Comparison of ENCODE assay signal across 1 cellular context in the genomic region with DNA sequence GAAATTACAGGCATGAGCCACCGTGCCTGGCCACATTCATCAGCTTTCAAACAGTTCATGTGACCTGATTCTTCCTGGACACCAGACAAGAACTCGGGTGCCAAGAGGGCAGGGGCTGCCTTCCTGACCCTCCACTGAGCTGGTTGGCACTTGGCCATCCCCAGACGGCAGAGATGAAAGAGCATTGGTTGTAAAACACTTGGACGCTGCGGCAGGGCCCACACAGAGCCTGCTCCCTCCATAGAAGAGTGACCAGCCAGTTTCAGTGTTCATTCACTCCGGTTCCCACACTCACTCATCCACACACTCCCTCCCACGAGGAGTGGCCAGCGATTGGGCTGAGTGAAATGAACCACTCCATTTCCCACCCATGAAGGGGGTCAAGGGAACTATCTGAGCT.
TF ChIP-seq lines count a peak whose summit lies in the region.

No MANE protein-coding gene starts in this region.

TF ChIP-seq in H1, 55 proteins besides CTCF, POLR2A, EP300 and RAD21:
- TF ChIP-seq BACH1 (IDR thresholded peaks at IDR 0.05; ENCODE audit: low read length) (no peak), SIN3A (conservative IDR thresholded peaks at IDR 0.05 in 1 of 2, IDR thresholded peaks at IDR 0.05 in 1 of 2; ENCODE audit: low read depth in 1 of 2, low read length in 2 of 2) (no peak), HDAC2 (IDR thresholded peaks at IDR 0.05; ENCODE audit: borderline replicate concordance in 1 of 2, low read depth in 2 of 2, low read length in 2 of 2) (no peak), PHF8 (conservative IDR thresholded peaks at IDR 0.05; ENCODE audit: low read depth, low read length) (no peak), GTF2F1 (IDR thresholded peaks at IDR 0.05; ENCODE audit: borderline replicate concordance, low read depth, low read length) (no peak), CTBP2 (IDR thresholded peaks at IDR 0.05; ENCODE audit: borderline replicate concordance, insufficient read depth, insufficient read length, low read length) (no peak), JUN (IDR thresholded peaks at IDR 0.05; ENCODE audit: low read depth, low read length) (no peak), CHD1 (IDR thresholded peaks at IDR 0.05; ENCODE audit: low read depth, low read length) (no peak), HDAC6 (IDR thresholded peaks at IDR 0.05; ENCODE audit: low read depth, low read length) (no peak), KDM4A (IDR thresholded peaks at IDR 0.05; ENCODE audit: low read depth, low read length, severe bottlenecking) (no peak), GABPA (IDR thresholded peaks at IDR 0.05; ENCODE audit: borderline replicate concordance, insufficient read depth, low read length) (no peak), TAF7 (optimal IDR thresholded peaks at IDR 0.05; ENCODE audit: borderline replicate concordance, low read depth, low read length) (no peak), POLR2AphosphoS5 (IDR thresholded peaks at IDR 0.05; ENCODE audit: low read depth, low read length) (no peak), SIX5 (IDR thresholded peaks at IDR 0.05; ENCODE audit: low read depth, low read length) (no peak), RFX5 (IDR thresholded peaks at IDR 0.05; ENCODE audit: borderline replicate concordance, low read depth, low read length) (no peak), RXRA (IDR thresholded peaks at IDR 0.05; ENCODE audit: insufficient read depth, low read depth, low read length) (no peak)
- TF ChIP-seq, protein P1, sequence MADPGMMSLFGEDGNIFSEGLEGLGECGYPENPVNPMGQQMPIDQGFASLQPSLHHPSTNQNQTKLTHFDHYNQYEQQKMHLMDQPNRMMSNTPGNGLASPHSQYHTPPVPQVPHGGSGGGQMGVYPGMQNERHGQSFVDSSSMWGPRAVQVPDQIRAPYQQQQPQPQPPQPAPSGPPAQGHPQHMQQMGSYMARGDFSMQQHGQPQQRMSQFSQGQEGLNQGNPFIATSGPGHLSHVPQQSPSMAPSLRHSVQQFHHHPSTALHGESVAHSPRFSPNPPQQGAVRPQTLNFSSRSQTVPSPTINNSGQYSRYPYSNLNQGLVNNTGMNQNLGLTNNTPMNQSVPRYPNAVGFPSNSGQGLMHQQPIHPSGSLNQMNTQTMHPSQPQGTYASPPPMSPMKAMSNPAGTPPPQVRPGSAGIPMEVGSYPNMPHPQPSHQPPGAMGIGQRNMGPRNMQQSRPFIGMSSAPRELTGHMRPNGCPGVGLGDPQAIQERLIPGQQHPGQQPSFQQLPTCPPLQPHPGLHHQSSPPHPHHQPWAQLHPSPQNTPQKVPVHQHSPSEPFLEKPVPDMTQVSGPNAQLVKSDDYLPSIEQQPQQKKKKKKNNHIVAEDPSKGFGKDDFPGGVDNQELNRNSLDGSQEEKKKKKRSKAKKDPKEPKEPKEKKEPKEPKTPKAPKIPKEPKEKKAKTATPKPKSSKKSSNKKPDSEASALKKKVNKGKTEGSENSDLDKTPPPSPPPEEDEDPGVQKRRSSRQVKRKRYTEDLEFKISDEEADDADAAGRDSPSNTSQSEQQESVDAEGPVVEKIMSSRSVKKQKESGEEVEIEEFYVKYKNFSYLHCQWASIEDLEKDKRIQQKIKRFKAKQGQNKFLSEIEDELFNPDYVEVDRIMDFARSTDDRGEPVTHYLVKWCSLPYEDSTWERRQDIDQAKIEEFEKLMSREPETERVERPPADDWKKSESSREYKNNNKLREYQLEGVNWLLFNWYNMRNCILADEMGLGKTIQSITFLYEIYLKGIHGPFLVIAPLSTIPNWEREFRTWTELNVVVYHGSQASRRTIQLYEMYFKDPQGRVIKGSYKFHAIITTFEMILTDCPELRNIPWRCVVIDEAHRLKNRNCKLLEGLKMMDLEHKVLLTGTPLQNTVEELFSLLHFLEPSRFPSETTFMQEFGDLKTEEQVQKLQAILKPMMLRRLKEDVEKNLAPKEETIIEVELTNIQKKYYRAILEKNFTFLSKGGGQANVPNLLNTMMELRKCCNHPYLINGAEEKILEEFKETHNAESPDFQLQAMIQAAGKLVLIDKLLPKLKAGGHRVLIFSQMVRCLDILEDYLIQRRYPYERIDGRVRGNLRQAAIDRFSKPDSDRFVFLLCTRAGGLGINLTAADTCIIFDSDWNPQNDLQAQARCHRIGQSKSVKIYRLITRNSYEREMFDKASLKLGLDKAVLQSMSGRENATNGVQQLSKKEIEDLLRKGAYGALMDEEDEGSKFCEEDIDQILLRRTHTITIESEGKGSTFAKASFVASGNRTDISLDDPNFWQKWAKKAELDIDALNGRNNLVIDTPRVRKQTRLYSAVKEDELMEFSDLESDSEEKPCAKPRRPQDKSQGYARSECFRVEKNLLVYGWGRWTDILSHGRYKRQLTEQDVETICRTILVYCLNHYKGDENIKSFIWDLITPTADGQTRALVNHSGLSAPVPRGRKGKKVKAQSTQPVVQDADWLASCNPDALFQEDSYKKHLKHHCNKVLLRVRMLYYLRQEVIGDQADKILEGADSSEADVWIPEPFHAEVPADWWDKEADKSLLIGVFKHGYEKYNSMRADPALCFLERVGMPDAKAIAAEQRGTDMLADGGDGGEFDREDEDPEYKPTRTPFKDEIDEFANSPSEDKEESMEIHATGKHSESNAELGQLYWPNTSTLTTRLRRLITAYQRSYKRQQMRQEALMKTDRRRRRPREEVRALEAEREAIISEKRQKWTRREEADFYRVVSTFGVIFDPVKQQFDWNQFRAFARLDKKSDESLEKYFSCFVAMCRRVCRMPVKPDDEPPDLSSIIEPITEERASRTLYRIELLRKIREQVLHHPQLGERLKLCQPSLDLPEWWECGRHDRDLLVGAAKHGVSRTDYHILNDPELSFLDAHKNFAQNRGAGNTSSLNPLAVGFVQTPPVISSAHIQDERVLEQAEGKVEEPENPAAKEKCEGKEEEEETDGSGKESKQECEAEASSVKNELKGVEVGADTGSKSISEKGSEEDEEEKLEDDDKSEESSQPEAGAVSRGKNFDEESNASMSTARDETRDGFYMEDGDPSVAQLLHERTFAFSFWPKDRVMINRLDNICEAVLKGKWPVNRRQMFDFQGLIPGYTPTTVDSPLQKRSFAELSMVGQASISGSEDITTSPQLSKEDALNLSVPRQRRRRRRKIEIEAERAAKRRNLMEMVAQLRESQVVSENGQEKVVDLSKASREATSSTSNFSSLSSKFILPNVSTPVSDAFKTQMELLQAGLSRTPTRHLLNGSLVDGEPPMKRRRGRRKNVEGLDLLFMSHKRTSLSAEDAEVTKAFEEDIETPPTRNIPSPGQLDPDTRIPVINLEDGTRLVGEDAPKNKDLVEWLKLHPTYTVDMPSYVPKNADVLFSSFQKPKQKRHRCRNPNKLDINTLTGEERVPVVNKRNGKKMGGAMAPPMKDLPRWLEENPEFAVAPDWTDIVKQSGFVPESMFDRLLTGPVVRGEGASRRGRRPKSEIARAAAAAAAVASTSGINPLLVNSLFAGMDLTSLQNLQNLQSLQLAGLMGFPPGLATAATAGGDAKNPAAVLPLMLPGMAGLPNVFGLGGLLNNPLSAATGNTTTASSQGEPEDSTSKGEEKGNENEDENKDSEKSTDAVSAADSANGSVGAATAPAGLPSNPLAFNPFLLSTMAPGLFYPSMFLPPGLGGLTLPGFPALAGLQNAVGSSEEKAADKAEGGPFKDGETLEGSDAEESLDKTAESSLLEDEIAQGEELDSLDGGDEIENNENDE (IDR thresholded peaks at IDR 0.05; ENCODE audit: insufficient replicate concordance, low read length), result no peak
- TF ChIP-seq, protein P2, sequence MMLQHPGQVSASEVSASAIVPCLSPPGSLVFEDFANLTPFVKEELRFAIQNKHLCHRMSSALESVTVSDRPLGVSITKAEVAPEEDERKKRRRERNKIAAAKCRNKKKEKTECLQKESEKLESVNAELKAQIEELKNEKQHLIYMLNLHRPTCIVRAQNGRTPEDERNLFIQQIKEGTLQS (IDR thresholded peaks at IDR 0.05; ENCODE audit: insufficient read depth, low read depth, low read length), result no peak
- TF ChIP-seq, protein P3, sequence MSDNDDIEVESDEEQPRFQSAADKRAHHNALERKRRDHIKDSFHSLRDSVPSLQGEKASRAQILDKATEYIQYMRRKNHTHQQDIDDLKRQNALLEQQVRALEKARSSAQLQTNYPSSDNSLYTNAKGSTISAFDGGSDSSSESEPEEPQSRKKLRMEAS (IDR thresholded peaks at IDR 0.05), result no peak
- TF ChIP-seq, protein P4, sequence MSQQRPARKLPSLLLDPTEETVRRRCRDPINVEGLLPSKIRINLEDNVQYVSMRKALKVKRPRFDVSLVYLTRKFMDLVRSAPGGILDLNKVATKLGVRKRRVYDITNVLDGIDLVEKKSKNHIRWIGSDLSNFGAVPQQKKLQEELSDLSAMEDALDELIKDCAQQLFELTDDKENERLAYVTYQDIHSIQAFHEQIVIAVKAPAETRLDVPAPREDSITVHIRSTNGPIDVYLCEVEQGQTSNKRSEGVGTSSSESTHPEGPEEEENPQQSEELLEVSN (IDR thresholded peaks at IDR 0.05), result no peak
TF ChIP-seq in H1: peak in this region for 0.
